ENCODE assay signal across 24 cellular contexts in genomic region chr15:33534642-33535041, GRCh38.
"Had no signal": no experiment of that assay in that cellular context is flagged by ENCODE, and none has a peak within 500 bp of the region (broad histone marks: within the 10 kb centered on the region; RNA-seq: fewer than 3 reads in every experiment).

No MANE protein-coding gene starts in this region.

- H3K27me3 ChIP-seq: colonic mucosa, dorsolateral prefrontal cortex, esophagus muscularis mucosa, esophagus squamous epithelium, gastroesophageal sphincter, heart left ventricle had no signal

- H3K4me3 Mint-ChIP-seq: dendritic cell treated with granulocyte-macrophage colony-stimulating factor and Interleukin-4, amounts not matched to agents 40 ng/mL and 50 ng/mL, for 4 days; effector memory CD8-positive, alpha-beta T cell; endodermal cell had no signal

- H3K9me3 ChIP-seq: colonic mucosa, esophagus muscularis mucosa, esophagus squamous epithelium, gastroesophageal sphincter, heart left ventricle, heart right ventricle had no signal

- ATAC-seq: effector memory CD8-positive, alpha-beta T cell; esophagus mucosa; foreskin keratinocyte; heart left ventricle; heart right ventricle had no signal

- H3K27ac ChIP-seq: colonic mucosa, dorsolateral prefrontal cortex, epithelial cell of prostate, esophagus muscularis mucosa, esophagus squamous epithelium, foreskin keratinocyte, gastroesophageal sphincter, heart left ventricle, heart right ventricle had no signal

- H3K4me1 ChIP-seq: colonic mucosa, esophagus muscularis mucosa, esophagus squamous epithelium, foreskin keratinocyte, gastroesophageal sphincter, heart left ventricle, heart right ventricle had no signal

- H3K36me3 ChIP-seq: colonic mucosa, esophagus muscularis mucosa, esophagus squamous epithelium, gastroesophageal sphincter, heart left ventricle, heart right ventricle had no signal

- DNase-seq: colonic mucosa; cortex of kidney; dermis blood vessel endothelial cell; dorsolateral prefrontal cortex; effector CD4-positive, alpha-beta T cell; effector CD8-positive, alpha-beta T cell; effector memory CD4-positive, alpha-beta T cell; effector memory CD8-positive, alpha-beta T cell; endodermal cell; erythroblast; esophagus squamous epithelium; foreskin fibroblast; foreskin keratinocyte; foreskin melanocyte; glutamatergic neuron; head of caudate nucleus; heart left ventricle; heart right ventricle had no signal

- H3K27ac Mint-ChIP-seq: dendritic cell treated with granulocyte-macrophage colony-stimulating factor and Interleukin-4, amounts not matched to agents 40 ng/mL and 50 ng/mL, for 4 days; effector memory CD8-positive, alpha-beta T cell; endodermal cell had no signal

- H3K27me3 Mint-ChIP-seq: effector memory CD8-positive, alpha-beta T cell had no signal

- H3K4me3 ChIP-seq: colonic mucosa, coronary artery, dorsolateral prefrontal cortex, esophagus muscularis mucosa, esophagus squamous epithelium, gastroesophageal sphincter, heart left ventricle, heart right ventricle had no signal

- H3K9me3 Mint-ChIP-seq: dendritic cell treated with granulocyte-macrophage colony-stimulating factor and Interleukin-4, amounts not matched to agents 40 ng/mL and 50 ng/mL, for 4 days; endodermal cell had no signal
